ENCODE assay signal across 23 cellular contexts in the genomic region with DNA sequence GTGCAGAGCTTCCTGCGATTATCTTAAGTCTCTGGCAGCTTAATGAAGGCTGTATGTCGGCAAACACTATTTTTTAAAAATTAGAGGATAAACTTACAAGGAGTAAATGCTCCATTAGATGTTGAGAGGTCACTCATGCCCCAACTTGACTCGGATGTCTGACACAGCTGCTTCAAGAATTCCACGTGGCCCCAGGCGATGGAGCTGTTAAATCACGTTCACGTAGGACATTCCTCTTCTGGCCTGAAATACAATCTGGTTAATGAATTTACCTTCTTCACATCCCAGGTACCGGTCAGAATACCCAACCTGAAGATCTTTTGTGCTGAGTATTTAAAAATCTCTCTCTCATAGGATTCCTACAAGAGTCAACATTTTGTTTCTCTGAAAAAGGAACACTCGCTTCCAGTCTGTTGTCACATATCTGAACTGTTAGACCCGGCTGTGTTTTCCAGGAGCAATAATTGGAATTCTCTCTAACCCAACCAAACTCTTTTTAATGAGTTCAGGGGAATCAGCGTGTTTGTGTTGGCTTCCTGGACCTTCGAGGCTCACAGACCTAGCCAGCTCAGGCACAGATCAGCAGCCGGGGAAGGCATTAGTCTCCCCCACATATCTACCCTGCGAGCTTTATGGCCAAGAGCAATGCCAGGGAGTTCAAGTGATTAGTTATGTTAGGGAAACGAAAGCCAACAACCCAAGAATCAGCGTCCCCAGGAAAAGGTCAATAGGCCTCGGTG.
DNase-seq lines count a peak whose midpoint lies in the region; ATAC-seq and TF ChIP-seq lines count a peak whose summit lies in the region.
"Had no signal": no experiment of that assay in that cellular context is flagged by ENCODE, and none has a peak within 500 bp of the region (broad histone marks: within the 10 kb centered on the region; RNA-seq: fewer than 3 reads in every experiment).

No MANE protein-coding gene starts in this region.

- no peaks in the 10 kb centered on the region for H3K36me3 Mint-ChIP-seq in Caco-2 (ENCODE audit: insufficient read depth, unreplicated experiment)
- peaks cover 0 to 4% (median 0%) of the 10 kb centered on the region in 5 donors for H3K36me3 Mint-ChIP-seq in naive thymus-derived CD4-positive, alpha-beta T cell
- H3K36me3 Mint-ChIP-seq: activated CD8-positive, alpha-beta memory T cell treated with anti-CD3 and anti-CD28 coated beads, Interleukin-2, amount 10 ng/mL, durations not matched to agents 7 days and 5 days; CD14-positive monocyte; naive thymus-derived CD8-positive, alpha-beta T cell had no signal

- H3K27ac Mint-ChIP-seq in Caco-2 (ENCODE audit: unreplicated experiment): peak overlapping the region; percentile 69
- no peak overlapping the region for H3K27ac Mint-ChIP-seq in naive thymus-derived CD4-positive, alpha-beta T cell
- H3K27ac Mint-ChIP-seq: activated CD8-positive, alpha-beta memory T cell treated with anti-CD3 and anti-CD28 coated beads, Interleukin-2, amount 10 ng/mL, durations not matched to agents 7 days and 5 days; CD14-positive monocyte; effector memory CD8-positive, alpha-beta T cell; naive thymus-derived CD8-positive, alpha-beta T cell had no signal

- H3K36me3 ChIP-seq in Caco-2 (ENCODE audit: control insufficient read depth, insufficient read depth, low read length) (no peaks in the 10 kb centered on the region), OCI-LY3 (replicated peaks; ENCODE audit: low read depth, low read length) (no peaks in the 10 kb centered on the region), ovary (no peaks in the 10 kb centered on the region)
- H3K36me3 ChIP-seq in naive thymus-derived CD4-positive, alpha-beta T cell (ENCODE audit: control insufficient read depth in 2 of 3, insufficient read depth in 3 of 3, low read length in 3 of 3): no peaks in the 10 kb centered on the region
- H3K36me3 ChIP-seq: left lung, vagina had no signal

- peaks cover 16% of the 10 kb centered on the region for H3K9me3 Mint-ChIP-seq in Caco-2 (ENCODE audit: unreplicated experiment)
- H3K9me3 Mint-ChIP-seq in naive thymus-derived CD4-positive, alpha-beta T cell: peaks cover 0 to 11% (median 4%) of the 10 kb centered on the region in 11 donors
- H3K9me3 Mint-ChIP-seq: effector memory CD8-positive, alpha-beta T cell had no signal

- no TSS peak for BruUV-seq in Caco-2 (replicated peaks; lab: Mats Ljungman, UMichigan)

- 7 to 29% (median 9%) methylated on average over 17 of the region's 17 CpGs for WGBS in ovary, 3 donors

- peaks cover 23% of the 10 kb centered on the region for H3K4me1 ChIP-seq in Caco-2
- peaks cover 18% of the 10 kb centered on the region for H3K4me1 ChIP-seq in OCI-LY3 (ENCODE audit: low read length)
- H3K4me1 ChIP-seq in ovary (ENCODE audit: insufficient read depth): peaks cover 2% of the 10 kb centered on the region
- H3K4me1 ChIP-seq in naive thymus-derived CD4-positive, alpha-beta T cell (ENCODE audit: control insufficient read depth in 2 of 2, insufficient read depth in 2 of 2, low read length in 2 of 2): no peaks in the 10 kb centered on the region
- H3K4me1 ChIP-seq: left lung, vagina had no signal

- H3K9me3 ChIP-seq in Caco-2: peaks cover 1% of the 10 kb centered on the region
- H3K9me3 ChIP-seq in OCI-LY3 (ENCODE audit: insufficient read depth, low read length): no peaks in the 10 kb centered on the region
- H3K9me3 ChIP-seq in ovary: no peaks in the 10 kb centered on the region
- H3K9me3 ChIP-seq in naive thymus-derived CD4-positive, alpha-beta T cell (ENCODE audit: control insufficient read depth in 2 of 3, low read length in 3 of 3): no peaks in the 10 kb centered on the region
- H3K9me3 ChIP-seq: left lung, vagina had no signal

- H3K27me3 Mint-ChIP-seq in Caco-2 (ENCODE audit: insufficient read depth, unreplicated experiment): no peaks in the 10 kb centered on the region
- peaks cover 0 to 19% (median 0%) of the 10 kb centered on the region in 5 donors for H3K27me3 Mint-ChIP-seq in naive thymus-derived CD4-positive, alpha-beta T cell
- H3K27me3 Mint-ChIP-seq: activated CD8-positive, alpha-beta memory T cell treated with anti-CD3 and anti-CD28 coated beads, Interleukin-2, amount 10 ng/mL, durations not matched to agents 7 days and 5 days; effector memory CD8-positive, alpha-beta T cell had no signal

- CTCF ChIA-PET in Caco-2 (lab: Charles Lee): interaction anchor here (0.6 kb wide), 1 partner anchor 295 kb away, joined by 7 read pairs; no protein-coding TSS in a partner anchor
- CTCF ChIA-PET in naive thymus-derived CD4-positive, alpha-beta T cell (lab: Charles Lee): no interaction called here

- H2AFZ ChIP-seq in OCI-LY3 (ENCODE audit: low read depth, low read length): no peak overlapping the region

- H3K9ac ChIP-seq in OCI-LY3 (ENCODE audit: low read length): no peak overlapping the region

- TF ChIP-seq EP300 in ovary (IDR thresholded peaks at IDR 0.05): no peak

- H3K4me3 ChIP-seq in Caco-2 (ENCODE audit: low read depth, low read length): no peak overlapping the region
- H3K4me3 ChIP-seq in OCI-LY3 (ENCODE audit: low read length): no peak overlapping the region
- no peak overlapping the region for H3K4me3 ChIP-seq in ovary
- H3K4me3 ChIP-seq in naive thymus-derived CD4-positive, alpha-beta T cell (ENCODE audit: low read length): no peak overlapping the region
- H3K4me3 ChIP-seq: left lung, SK-N-MC, vagina had no signal

- POLR2A ChIA-PET in Caco-2 (lab: Charles Lee): no interaction called here
- POLR2A ChIA-PET in naive thymus-derived CD4-positive, alpha-beta T cell (lab: Charles Lee): no interaction called here

- no peaks in the 10 kb centered on the region for H3K79me2 ChIP-seq in OCI-LY3 (ENCODE audit: low read length)

- intact Hi-C loops in Caco-2 (cut with micrococcal nuclease; ENCODE audit: unreplicated experiment): no loop called here
- intact Hi-C loops in ovary (cut with DNase I): no loop called here
- intact Hi-C loops in naive thymus-derived CD4-positive, alpha-beta T cell (cut with micrococcal nuclease): no loop called here

- TF ChIP-seq CTCF in Caco-2 (IDR thresholded peaks at IDR 0.05; ENCODE audit: insufficient read depth in 1 of 2, low read depth in 1 of 2, low read length in 1 of 2, severe bottlenecking in 1 of 2, unreplicated experiment in 1 of 2): no peak
- TF ChIP-seq CTCF in OCI-LY3 (IDR thresholded peaks at IDR 0.05; ENCODE audit: low read depth, low read length): 0 out of 2 replicates have a peak, but pooled peaks have one; percentile 6
- no peak for TF ChIP-seq CTCF in ovary (IDR thresholded peaks at IDR 0.05)

- H3K27me3 ChIP-seq in Caco-2 (replicated peaks; ENCODE audit: control insufficient read depth, insufficient read depth, low read length) (no peaks in the 10 kb centered on the region), OCI-LY3 (ENCODE audit: low read depth, low read length) (no peaks in the 10 kb centered on the region), ovary (no peaks in the 10 kb centered on the region)
- no peaks in the 10 kb centered on the region for H3K27me3 ChIP-seq in naive thymus-derived CD4-positive, alpha-beta T cell (ENCODE audit: control insufficient read depth in 2 of 2, insufficient read depth in 2 of 2, low read length in 2 of 2)
- H3K27me3 ChIP-seq: left lung, vagina had no signal

- DNase-seq in Caco-2: peak; percentile 29 to 63
- peak in 3 of 5 donors; percentile 16 to 43 (median 21) for DNase-seq in ovary
- DNase-seq in NCI-H510A treated with DMSO at 0.1 percent for 48 hours (lab: John Stamatoyannopoulos, UW): no peak
- DNase-seq in naive thymus-derived CD4-positive, alpha-beta T cell: no peak
- no peak for DNase-seq in Ammon's horn (ENCODE audit: low spot score)
- DNase-seq: activated CD4-positive, CD25-positive, alpha-beta regulatory T cell treated with anti-CD3 and anti-CD28 coated beads, Interleukin-2, amount 50 U/mL, for 72 hours; activated CD8-positive, alpha-beta memory T cell treated with anti-CD3 and anti-CD28 coated beads, Interleukin-2, amount 10 ng/mL, durations not matched to agents 7 days and 5 days; activated effector memory CD4-positive, alpha-beta T cell treated with anti-CD3 and anti-CD28 coated beads, Interleukin-2, amount 50 U/mL, for 16 hours; DND-41; effector memory CD8-positive, alpha-beta T cell; left lung; naive thymus-derived CD8-positive, alpha-beta T cell; NCI-H2029; NCI-H526; OCI-M1; stimulated activated CD4-positive, alpha-beta T cell treated with anti-CD3 and anti-CD28 coated beads, Interleukin-15, amount 100 ng/mL, for 24 hours; stimulated activated naive CD4-positive, alpha-beta T cell had no signal

- H4K20me1 ChIP-seq in OCI-LY3 (ENCODE audit: insufficient read depth, low read length): no peaks in the 10 kb centered on the region

- peaks cover 23% of the 10 kb centered on the region for H3K4me1 Mint-ChIP-seq in Caco-2 (ENCODE audit: low read depth, unreplicated experiment)
- no peaks in the 10 kb centered on the region for H3K4me1 Mint-ChIP-seq in naive thymus-derived CD4-positive, alpha-beta T cell
- H3K4me1 Mint-ChIP-seq: activated CD8-positive, alpha-beta memory T cell treated with anti-CD3 and anti-CD28 coated beads, Interleukin-2, amount 10 ng/mL, durations not matched to agents 7 days and 5 days; CD14-positive monocyte; naive thymus-derived CD8-positive, alpha-beta T cell had no signal

- no peak overlapping the region for H3K4me3 Mint-ChIP-seq in Caco-2 (ENCODE audit: unreplicated experiment)
- no peak overlapping the region for H3K4me3 Mint-ChIP-seq in naive thymus-derived CD4-positive, alpha-beta T cell
- H3K4me3 Mint-ChIP-seq: activated CD8-positive, alpha-beta memory T cell treated with anti-CD3 and anti-CD28 coated beads, Interleukin-2, amount 10 ng/mL, durations not matched to agents 7 days and 5 days; CD14-positive monocyte; effector memory CD8-positive, alpha-beta T cell; naive thymus-derived CD8-positive, alpha-beta T cell had no signal

- TF ChIP-seq POLR2A in ovary (IDR thresholded peaks at IDR 0.05): no peak

- ATAC-seq in esophagus mucosa (peak; percentile 67), HG03280 (IDR thresholded peaks at IDR 0.05; ENCODE audit: unreplicated experiment) (no peak)
- no peak for ATAC-seq in naive thymus-derived CD4-positive, alpha-beta T cell
- ATAC-seq: activated CD8-positive, alpha-beta memory T cell treated with anti-CD3 and anti-CD28 coated beads, Interleukin-2, amount 10 ng/mL, durations not matched to agents 7 days and 5 days; effector memory CD8-positive, alpha-beta T cell; left lung; naive thymus-derived CD8-positive, alpha-beta T cell had no signal

- H3K27ac ChIP-seq in OCI-LY3 (ENCODE audit: low read length) (no peak overlapping the region), ovary (no peak overlapping the region)
- H3K27ac ChIP-seq in naive thymus-derived CD4-positive, alpha-beta T cell (ENCODE audit: low read depth, low read length): no peak overlapping the region
- H3K27ac ChIP-seq: left lung, SK-N-MC, vagina had no signal

- H3K4me2 ChIP-seq in OCI-LY3 (ENCODE audit: low read length): no peak overlapping the region

Comparison
In these comparisons a context has a peak if more than half of its experiments do, and no peak if none do; other contexts are left out.
1. DNase-seq: peak in Caco-2 (2 of 2) and ovary (3 of 5); none in NCI-H510A treated with DMSO at 0.1 percent for 48 hours (single experiment), naive thymus-derived CD4-positive, alpha-beta T cell (0 of 9) and Ammon's horn (single experiment).